ENCODE assay signal across 8 cellular contexts in genomic region chr2:191155608-191156071, GRCh38. TPM values are rescaled to one million over a fixed set of nuclear protein-coding genes. Genes with fewer than 3 reads are reported as not detected.
DNase-seq lines count a peak whose midpoint lies in the region; ATAC-seq and TF ChIP-seq lines count a peak whose summit lies in the region.

No MANE protein-coding gene starts in this region.

- BruUV-seq in mammary epithelial cell (replicated peaks; lab: Mats Ljungman, UMichigan) = no TSS peak

- no peak overlapping the region for H3K9ac ChIP-seq in mammary epithelial cell (ENCODE audit: insufficient read depth, low read length)
- H3K9ac ChIP-seq in mesendoderm (ENCODE audit: low read length) = no peak overlapping the region

- H2BK15ac ChIP-seq in mesendoderm (replicated peaks; ENCODE audit: low read depth) = peak overlapping the region; percentile 25

- no peak for TF ChIP-seq EP300 in sigmoid colon (IDR thresholded peaks at IDR 0.05)

- H4K5ac ChIP-seq in mesendoderm (ENCODE audit: low read length) = no peak overlapping the region

- no peak overlapping the region for H2AK5ac ChIP-seq in mesendoderm (ENCODE audit: low read length)

- no peak overlapping the region for H3K56ac ChIP-seq in mesendoderm (ENCODE audit: low read length)

- H3K36me3 ChIP-seq in ACC112 (ENCODE audit: insufficient read depth, low read length) (no peaks in the 10 kb centered on the region), mammary epithelial cell (ENCODE audit: insufficient read depth, low read length) (no peaks in the 10 kb centered on the region), mesendoderm (ENCODE audit: control insufficient read depth, insufficient read depth, low read length) (no peaks in the 10 kb centered on the region), sigmoid colon (no peaks in the 10 kb centered on the region)

- no peak overlapping the region for H4K8ac ChIP-seq in mesendoderm (ENCODE audit: low read depth, low read length)

- H3K4me3 ChIP-seq in ACC112 (ENCODE audit: low read depth, low read length) = no peak overlapping the region
- H3K4me3 ChIP-seq in mammary epithelial cell (replicated peaks in 1 of 3; ENCODE audit: insufficient read depth in 1 of 3, low read depth in 2 of 3, low read length in 3 of 3) = no peak overlapping the region
- no peak overlapping the region for H3K4me3 ChIP-seq in mesendoderm (ENCODE audit: low read length)
- no peak overlapping the region for H3K4me3 ChIP-seq in sigmoid colon

- DNase-seq in GM10266 (ENCODE audit: extremely low spot score) = peak; percentile 55
- DNase-seq in NCI-H82 treated with DMSO at 0.1 percent for 48 hours (lab: John Stamatoyannopoulos, UW; ENCODE audit: unreplicated experiment) = peak; percentile 90
- DNase-seq in mammary epithelial cell = peak; percentile 30
- peak; percentile 91 for DNase-seq in mesendoderm
- DNase-seq in sigmoid colon = no peak
- DNase-seq in OCI-M2 (lab: John Stamatoyannopoulos, UW; ENCODE audit: unreplicated experiment) = no peak

- H3K27me3 ChIP-seq in ACC112 (ENCODE audit: insufficient read depth, low read length) = no peaks in the 10 kb centered on the region
- no peaks in the 10 kb centered on the region for H3K27me3 ChIP-seq in mammary epithelial cell (ENCODE audit: insufficient read depth, low read length)
- H3K27me3 ChIP-seq in mesendoderm (ENCODE audit: insufficient read depth, low read length, poor library complexity) = no peaks in the 10 kb centered on the region
- H3K27me3 ChIP-seq in sigmoid colon = peaks cover 0 to 6% (median 3%) of the 10 kb centered on the region in 3 donors

- no peak overlapping the region for H2BK5ac ChIP-seq in mesendoderm (ENCODE audit: low read length)

- in situ Hi-C loops in mammary epithelial cell (cut with MboI; ENCODE audit: low sequenced_read_pairs in 2 of 2) = loop anchor here in 1 of 2 donors (25.0 kb wide), 1 partner anchor 357 kb away; no protein-coding TSS in a partner anchor

- peak; percentile 77 for TF ChIP-seq CTCF in GM10266 (IDR thresholded peaks at IDR 0.05; ENCODE audit: control insufficient read depth, insufficient read depth, low read depth, missing control alignments)
- TF ChIP-seq CTCF in mammary epithelial cell (conservative IDR thresholded peaks at IDR 0.05 in 1 of 2, IDR thresholded peaks at IDR 0.05 in 1 of 2; ENCODE audit: extremely low read depth in 1 of 2, insufficient read depth in 1 of 2, low read depth in 1 of 2, low read length in 2 of 2) = peak; percentile 76 to 80
- TF ChIP-seq CTCF in sigmoid colon (IDR thresholded peaks at IDR 0.05) = peak in 1 of 4 experiments; percentile 21

- H3K9me3 ChIP-seq in mammary epithelial cell (replicated peaks; ENCODE audit: insufficient read depth, low read length) (no peaks in the 10 kb centered on the region), sigmoid colon (no peaks in the 10 kb centered on the region)

- H3K4ac ChIP-seq in mesendoderm (ENCODE audit: low read depth, low read length) = no peak overlapping the region

- no peak overlapping the region for H3K23ac ChIP-seq in mesendoderm (ENCODE audit: low read length)

- H4K20me1 ChIP-seq in mammary epithelial cell (ENCODE audit: insufficient read depth, low read length) = no peaks in the 10 kb centered on the region

- dilution Hi-C loops in mammary epithelial cell (cut with HindIII; ENCODE audit: low sequenced_read_pairs) = no loop called here

- no peak for TF ChIP-seq POLR2A in sigmoid colon (IDR thresholded peaks at IDR 0.05)

- H3K79me2 ChIP-seq in ACC112 (ENCODE audit: control insufficient read depth, insufficient read depth, low read length, unreplicated experiment) = no peaks in the 10 kb centered on the region
- no peaks in the 10 kb centered on the region for H3K79me2 ChIP-seq in mammary epithelial cell (ENCODE audit: insufficient read depth, low read length)
- no peaks in the 10 kb centered on the region for H3K79me2 ChIP-seq in mesendoderm (ENCODE audit: control insufficient read depth, insufficient read depth, low read length)

- H3K79me1 ChIP-seq in mesendoderm (ENCODE audit: low read length) = no peaks in the 10 kb centered on the region

- peak; percentile 34 for ATAC-seq in HG02981 (IDR thresholded peaks at IDR 0.05; ENCODE audit: unreplicated experiment)

- no peak overlapping the region for H3K4me2 ChIP-seq in mammary epithelial cell (ENCODE audit: insufficient read depth, low read depth, low read length)
- no peak overlapping the region for H3K4me2 ChIP-seq in mesendoderm (ENCODE audit: low read length)

- H2AFZ ChIP-seq in ACC112 (ENCODE audit: low read length, unreplicated experiment) (peak overlapping the region; percentile 43), mammary epithelial cell (ENCODE audit: low read depth, low read length) (no peak overlapping the region)

- peak overlapping the region; percentile 77 for H3K18ac ChIP-seq in mesendoderm (ENCODE audit: low read length)

- no peak overlapping the region for H3K27ac ChIP-seq in ACC112 (ENCODE audit: low read depth, low read length)
- H3K27ac ChIP-seq in mammary epithelial cell (ENCODE audit: insufficient read depth, low read depth, low read length) = no peak overlapping the region
- no peak overlapping the region for H3K27ac ChIP-seq in mesendoderm (ENCODE audit: low read depth, low read length)
- no peak overlapping the region for H3K27ac ChIP-seq in sigmoid colon

- H3K4me1 ChIP-seq in ACC112 (ENCODE audit: control insufficient read depth, insufficient read depth, low read length, unreplicated experiment) (peaks cover 16% of the 10 kb centered on the region), mammary epithelial cell (ENCODE audit: insufficient read depth, low read length) (peaks cover 11% of the 10 kb centered on the region), mesendoderm (ENCODE audit: control insufficient read depth, low read depth, low read length) (peaks cover 5% of the 10 kb centered on the region), sigmoid colon (peaks cover 0 to 6% (median 5%) of the 10 kb centered on the region in 4 donors)

- H2BK120ac ChIP-seq in mesendoderm (ENCODE audit: low read depth, low read length) = no peak overlapping the region

- intact Hi-C loops in mammary epithelial cell (cut with micrococcal nuclease) (loop anchor here (1.0 kb wide), 2 partner anchors 103 to 374 kb away; no protein-coding TSS in a partner anchor), sigmoid colon (cut with DNase I) (no loop called here)

- CTCF ChIA-PET in mammary epithelial cell (lab: Charles Lee; ENCODE audit: low non-redundant PET) = interaction anchor here (2.4 kb wide), 1 partner anchor 103 kb away, joined by 42 read pairs; no protein-coding TSS in a partner anchor

- WGBS in mammary epithelial cell (ENCODE audit: low coverage, missing lambda C conversion rate) = 0% methylated on average over 1 of the region's 1 CpG
- WGBS in mesendoderm (ENCODE audit: extremely low coverage, insufficient coverage, low lambda C conversion rate) = no CpG with 5 or more reads among the region's 1 CpG
- 24 to 44% methylated on average over 1 of the region's 1 CpG for WGBS in sigmoid colon, 2 donors

RNA-seq across cellular contexts. Expression of gene STAT4, which starts 4.8 kb away (rescaled TPM):
- total RNA-seq in mammary epithelial cell (1 to 10 TPM; 2.5 to 4.5 TPM), sigmoid colon (1 to 10 TPM in 1 of 4 donors, under 1 TPM in 2, not detected in 1; 0.68 to 2.3 (median 0.71) TPM)
- polyA plus RNA-seq in mammary epithelial cell (1.6 TPM), sigmoid colon (1 to 10 TPM in 1 of 3 donors, under 1 TPM in 2; 0.46 to 4.6 (median 0.60) TPM)
- 38.2 TPM for polyA minus RNA-seq in mammary epithelial cell
- 0.14 TPM for polyA plus RNA-seq in mesendoderm (2013, experiment 1 of 2)
- polyA plus RNA-seq in mesendoderm (2013, experiment 2 of 2) = 0.32 TPM

Comparison
In these comparisons a context has a peak if more than half of its experiments do, and no peak if none do; other contexts are left out.
1. DNase-seq: peak in GM10266 (single experiment), NCI-H82 treated with DMSO at 0.1 percent for 48 hours (single experiment), mammary epithelial cell (single experiment) and mesendoderm (single experiment); none in sigmoid colon (single experiment) and OCI-M2 (single experiment).